30 cellular contexts compared by ENCODE assay signal in genomic region chr10:123831259-123831658, GRCh38.
"Had no signal": no experiment of that assay in that cellular context is flagged by ENCODE, and none has a peak within 500 bp of the region (broad histone marks: within the 10 kb centered on the region; RNA-seq: fewer than 3 reads in every experiment).

No MANE protein-coding gene starts in this region.

- ATAC-seq: activated CD8-positive, alpha-beta T cell treated with anti-CD3 and anti-CD28 coated beads, Interleukin-2, amount 10 ng/mL, durations not matched to agents 7 days and 5 days; Panc1; T-helper 17 cell; WTC11 had no signal

- H3K9me3 ChIP-seq: adrenal gland, breast epithelium, MG63 had no signal

- H3K4me3 ChIP-seq: adrenal gland, breast epithelium, MG63 had no signal

- H3K27me3 ChIP-seq: adrenal gland, breast epithelium, MG63 had no signal

- DNase-seq: activated CD4-positive, alpha-beta T cell treated with anti-CD3 and anti-CD28 coated beads for 48 hours; activated CD4-positive, alpha-beta T cell treated with anti-CD3 and anti-CD28 coated beads, Interleukin-2, amount 50 U/mL, for 4 hours; activated CD4-positive, CD25-positive, alpha-beta regulatory T cell treated with anti-CD3 and anti-CD28 coated beads, Interleukin-2, amount 50 U/mL, for 72 hours; activated CD8-positive, alpha-beta memory T cell treated with anti-CD3 and anti-CD28 coated beads, Interleukin-2, amount 50 U/mL, for 48 hours; activated CD8-positive, alpha-beta T cell treated with anti-CD3 and anti-CD28 coated beads, Interleukin-2, amount 10 ng/mL, durations not matched to agents 7 days and 5 days; activated naive CD4-positive, alpha-beta T cell treated with anti-CD3 and anti-CD28 coated beads, Interleukin-2, amount 50 U/mL, for 16 hours; activated naive CD8-positive, alpha-beta T cell treated with anti-CD3 and anti-CD28 coated beads, Interleukin-2, amount 10 ng/mL, durations not matched to agents 7 days and 5 days; activated T-cell treated with anti-CD3 and anti-CD28 coated beads, Interleukin-2, amount 50 U/mL, for 1 hour; adrenal gland; anterior cingulate cortex; KBM-7; MG63; MV-4-11; NCI-H1092 treated with DMSO at 0.1 percent for 48 hours; NCI-H1417 treated with DMSO at 0.1 percent for 48 hours; NCI-H1694; NCI-H2029; NCI-H2107; NCI-H2171 treated with DMSO at 0.1 percent for 48 hours; NCI-H226; NCI-H510A; NCI-H82; NK-92 treated with Interleukin-12 subunit alpha and Interleukin-12 subunit beta, amount 100 ng/mL, for 24 hours; OCI-M1; SHP77; T-helper 17 cell; T-helper 9 cell had no signal

- H3K36me3 ChIP-seq: adrenal gland, breast epithelium, MG63 had no signal

- H3K27ac ChIP-seq: adrenal gland, breast epithelium had no signal

- H3K4me1 ChIP-seq: adrenal gland, breast epithelium had no signal
